Comparison of ENCODE assay signal across 8 cellular contexts in genomic region chr11:111601979-111602864, GRCh38. TPM values are rescaled to one million over a fixed set of nuclear protein-coding genes. Genes with fewer than 3 reads are reported as not detected.
DNase-seq lines count a peak whose midpoint lies in the region; ATAC-seq and TF ChIP-seq lines count a peak whose summit lies in the region.

TSS of gene SIK2 (plus strand) at chr11:111602449. CDS start at chr11:111602564, 115 bp downstream.

- peak within 1 kb of the TSS; percentile 81 to 94 (median 92) for H3K4me3 ChIP-seq in liver (ENCODE audit: low read depth in 1 of 3, low read length in 3 of 3)

- H3K4me3 Mint-ChIP-seq in CD14-positive monocyte: peak within 1 kb of the TSS; percentile 94 to 97

- no peaks in the 10 kb centered on the region for H3K36me3 Mint-ChIP-seq in CD14-positive monocyte

- ATAC-seq in GM19351 (IDR thresholded peaks at IDR 0.05; ENCODE audit: unreplicated experiment) (peak; percentile 82), HG03520 (IDR thresholded peaks at IDR 0.05; ENCODE audit: unreplicated experiment) (peak; percentile 84)

- peak within 1 kb of the TSS; percentile 90 to 99 for H3K27ac ChIP-seq in liver (ENCODE audit: low read depth in 1 of 2, low read length in 2 of 2)

- peaks cover 1 to 24% (median 16%) of the 10 kb centered on the region in 4 donors for H3K4me1 ChIP-seq in liver (ENCODE audit: control insufficient read depth in 4 of 4, insufficient read depth in 4 of 4, low read length in 3 of 4)

- TF ChIP-seq CTCF in CD14-positive monocyte (IDR thresholded peaks at IDR 0.05): peak; percentile 81
- TF ChIP-seq CTCF in liver (IDR thresholded peaks at IDR 0.05; ENCODE audit: low read depth, low read length, missing input control): peak; percentile 96

- no peaks in the 10 kb centered on the region for H3K9me3 Mint-ChIP-seq in CD14-positive monocyte

- peak within 1 kb of the TSS; percentile 92 to 96 (median 95) for H3K27ac Mint-ChIP-seq in CD14-positive monocyte

- peaks cover 0 to 1% (median 0%) of the 10 kb centered on the region in 3 donors for H3K27me3 Mint-ChIP-seq in CD14-positive monocyte (ENCODE audit: low read depth in 3 of 3)

- TF ChIP-seq RAD21 in liver (IDR thresholded peaks at IDR 0.05): peak; percentile 92 to 96

- H3K36me3 ChIP-seq in liver (ENCODE audit: control insufficient read depth in 4 of 4, insufficient read depth in 3 of 4, low read depth in 1 of 4, low read length in 3 of 4): no peaks in the 10 kb centered on the region

- peak within 1 kb of the TSS; percentile 76 to 99 for H3K9ac ChIP-seq in liver (ENCODE audit: low read depth in 1 of 2, low read length in 2 of 2)

- no peaks in the 10 kb centered on the region for H3K27me3 ChIP-seq in liver (ENCODE audit: control insufficient read depth in 4 of 4, insufficient read depth in 4 of 4, low read length in 3 of 4)

- WGBS in liver: under 1% methylated on average over 100 of the region's 100 CpGs

- DNase-seq in CD14-positive monocyte (ENCODE audit: low spot score) (peak; percentile 88), NCI-H526 (lab: John Stamatoyannopoulos, UW) (peak; percentile 97 to 100), dermis blood vessel endothelial cell (peak; percentile 97)
- DNase-seq in activated CD4-positive, alpha-beta T cell treated with anti-CD3 and anti-CD28 coated beads, Interleukin-2, amount 50 U/mL, for 4 hours: peak; percentile 71 to 79
- DNase-seq in stimulated activated CD4-positive, alpha-beta T cell treated with anti-CD3 and anti-CD28 coated beads, Interleukin-4, amount 100 ng/mL, for 24 hours: peak; percentile 87

- no peaks in the 10 kb centered on the region for H3K9me3 ChIP-seq in liver (ENCODE audit: control insufficient read depth in 4 of 4, low read length in 3 of 4)

- intact Hi-C loops in CD14-positive monocyte (cut with micrococcal nuclease): loop anchor here (5.0 kb wide), 2 partner anchors 175 to 240 kb away; no protein-coding TSS in a partner anchor

- peaks cover 29% of the 10 kb centered on the region for H3K4me1 Mint-ChIP-seq in CD14-positive monocyte

TF ChIP-seq in liver, 16 proteins besides CTCF, POLR2A, EP300 and RAD21:
- TF ChIP-seq HNF4G (IDR thresholded peaks at IDR 0.05) (no peak), EGR1 (IDR thresholded peaks at IDR 0.05; ENCODE audit: low read depth in 2 of 2) (no peak), ZBTB33 (IDR thresholded peaks at IDR 0.05) (no peak), FOXA2 (IDR thresholded peaks at IDR 0.05) (no peak), ATF3 (IDR thresholded peaks at IDR 0.05) (no peak), YY1 (IDR thresholded peaks at IDR 0.05) (peak; percentile 55), TAF1 (conservative IDR thresholded peaks at IDR 0.05) (no peak), NR2F2 (IDR thresholded peaks at IDR 0.05) (no peak), HNF4A (conservative IDR thresholded peaks at IDR 0.05) (peak in 1 of 2 donors; percentile 4), REST (IDR thresholded peaks at IDR 0.05) (peak; percentile 65), MAX (IDR thresholded peaks at IDR 0.05) (no peak), JUND (IDR thresholded peaks at IDR 0.05) (no peak), SP1 (IDR thresholded peaks at IDR 0.05) (peak; percentile 29), RXRA (IDR thresholded peaks at IDR 0.05) (peak in 1 of 2 donors; percentile 20), GABPA (IDR thresholded peaks at IDR 0.05 in 1 of 2, conservative IDR thresholded peaks at IDR 0.05 in 1 of 2) (peak in 1 of 2 donors; percentile 10), FOXA1 (IDR thresholded peaks at IDR 0.05) (no peak)
TF ChIP-seq in liver: peak in this region for 6.

RNA-seq across cellular contexts. Expression of gene SIK2, which starts in this region (rescaled TPM):
- polyA plus RNA-seq in CD14-positive monocyte: under 1 TPM; 0.16 to 0.23 TPM
- total RNA-seq in dermis blood vessel endothelial cell: 12.8 and 13.2 TPM in 2 replicates
- 10 to 100 TPM; 10.4 to 15.0 TPM for total RNA-seq in liver
- polyA plus RNA-seq in liver: 1 to 10 TPM; 6.5 to 8.2 TPM

Comparison
In these comparisons a context has a peak if more than half of its experiments do, and no peak if none do; other contexts are left out.
1. Peak in every context shown above with its lines: DNase-seq, ATAC-seq, H3K4me3 ChIP-seq and H3K27ac ChIP-seq.
2. RNA of gene SIK2 (polyA plus RNA-seq): 6.5 to 8.2 TPM in liver; 0.16 to 0.23 TPM in CD14-positive monocyte; every median in the first group is over 4 times any median in the second.
3. Peak in DNase-seq in CD14-positive monocyte; RNA of the gene not detected or under 1 TPM.